ENCODE assay signal across 9 cellular contexts in genomic region chr16:29614691-29615314, GRCh38. TPM values are rescaled to one million over a fixed set of nuclear protein-coding genes. Genes with fewer than 3 reads are reported as not detected.
A peak's percentile ranks its signal among the peaks of the same experiment; 100 is the strongest.
DNase-seq lines count a peak whose midpoint lies in the region; ATAC-seq, FAIRE-seq and TF ChIP-seq lines count a peak whose summit lies in the region.
"Not testable (repeated sequence)": the region's sequence is repeated elsewhere in the genome, so short reads cannot be mapped to it uniquely, and the experiment has no call there.
"Had no signal": no experiment of that assay in that cellular context is flagged by ENCODE, and none has a peak within 500 bp of the region (broad histone marks: within the 10 kb centered on the region; RNA-seq: fewer than 3 reads in every experiment).

No MANE protein-coding gene starts in this region.

- H3K27me3 ChIP-seq in SJSA1 (replicated peaks); HepG2 (ENCODE audit: control insufficient read depth in 1 of 2, insufficient read depth in 2 of 2, low read length in 2 of 2); trophoblast cell (ENCODE audit: insufficient read depth, low read length); uterus: not testable (repeated sequence)

- intact Hi-C loops in HepG2 (cut with micrococcal nuclease; ENCODE audit: unreplicated experiment); uterus (cut with DNase I; ENCODE audit: low total_unique reads): not testable (repeated sequence)

- not testable (repeated sequence) for H4K20me1 ChIP-seq in HepG2 (ENCODE audit: insufficient read depth, low read length)

- peak; percentile 64 for FAIRE-seq in HepG2 (lab: Jason Lieb, UNC)

- BruUV-seq in HepG2 (replicated peaks; lab: Mats Ljungman, UMichigan) = not testable (repeated sequence)

- H3K9ac ChIP-seq in HepG2 (ENCODE audit: insufficient read depth, low read depth, low read length) = peak overlapping the region; percentile 48
- not testable (repeated sequence) for H3K9ac ChIP-seq in trophoblast cell (ENCODE audit: low read length)

- H4K8ac ChIP-seq in trophoblast cell (ENCODE audit: low read depth, low read length) = peak overlapping the region; percentile 26

- H4K91ac ChIP-seq in trophoblast cell (ENCODE audit: low read depth, low read length) = peak overlapping the region; percentile 55

- CTCF ChIA-PET in HepG2 (lab: Yijun Ruan, JAX; ENCODE audit: low intra/inter-chr PET ratio, low total read pairs) = not testable (repeated sequence)

- not testable (repeated sequence) for H3K9me3 ChIP-seq in SJSA1 (replicated peaks); HepG2 (ENCODE audit: low read length); trophoblast cell (ENCODE audit: insufficient read depth, low read depth, low read length); uterus

- TF ChIP-seq RAD21 in HepG2 (CRISPR knock-in tag; IDR thresholded peaks at IDR 0.05) = peak; percentile 37

- not testable (repeated sequence) for H3K36me3 ChIP-seq in SJSA1; HepG2 (replicated peaks in 1 of 2; ENCODE audit: control insufficient read depth in 1 of 2, insufficient read depth in 2 of 2, low read length in 2 of 2); trophoblast cell (ENCODE audit: control insufficient read depth in 1 of 2, insufficient read depth in 2 of 2, low read length in 2 of 2); uterus

- DNase-seq in ELF-1 (ENCODE audit: low read depth, low spot score) (peak; percentile 96), LoVo (ENCODE audit: low spot score) (peak; percentile 53), SJSA1 (ENCODE audit: low read depth in 1 of 2, low spot score in 2 of 2) (peak; percentile 87 to 93), astrocyte of the hippocampus (ENCODE audit: low read depth, low spot score) (peak; percentile 55), glomerular visceral epithelial cell (ENCODE audit: extremely low spot score) (peak; percentile 33), HepG2 (ENCODE audit: low spot score) (peak; percentile 97), trophoblast cell (peak; percentile 56 to 75), uterus (peak; percentile 45 to 55)

- H4K12ac ChIP-seq in trophoblast cell (ENCODE audit: low read depth, low read length) = not testable (repeated sequence)

- H2AFZ ChIP-seq in HepG2 (ENCODE audit: low read length); trophoblast cell (ENCODE audit: insufficient read depth, low read length, poor library complexity): not testable (repeated sequence)

- in situ Hi-C loops in HepG2 (cut with HindIII; ENCODE audit: extremely low pct_ligation_motif_present, low pct_unique_long_range_greater_than_20kb) = not testable (repeated sequence)

- peak overlapping the region; percentile 69 for H2BK5ac ChIP-seq in trophoblast cell (ENCODE audit: low read depth, low read length, poor library complexity)

- peak; percentile 91 for ATAC-seq in HepG2

- H3K4me2 ChIP-seq in HepG2 (ENCODE audit: low read depth, low read length) (peak overlapping the region; percentile 88), trophoblast cell (ENCODE audit: low read length) (peak overlapping the region; percentile 6)

- peak overlapping the region; percentile 11 for H3K14ac ChIP-seq in trophoblast cell (ENCODE audit: low read length)

- peak overlapping the region; percentile 40 for H2BK12ac ChIP-seq in trophoblast cell (ENCODE audit: low read length)

- peak; percentile 43; the same call in 1 of the 2 replicates for TF ChIP-seq CTCF in HepG2 (CRISPR knock-in tag; IDR thresholded peaks at IDR 0.05)
- not testable (repeated sequence) for TF ChIP-seq CTCF in uterus (IDR thresholded peaks at IDR 0.05)

- not testable (repeated sequence) for H3K18ac ChIP-seq in trophoblast cell (ENCODE audit: low read length)

- H3K27ac ChIP-seq in SJSA1 (peak overlapping the region; percentile 79), HepG2 (ENCODE audit: extremely low read length, insufficient read depth, low read length) (peak overlapping the region; percentile 74), trophoblast cell (ENCODE audit: low read depth, low read length) (peak overlapping the region; percentile 90), uterus (peak overlapping the region; percentile 37 to 49)

- TF ChIP-seq EP300 in HepG2 (IDR thresholded peaks at IDR 0.05; ENCODE audit: low read depth in 2 of 2, low read length in 2 of 2) (peak in 1 of 2 experiments; percentile 54; a peak in 3 of 4 replicates), HepG2 (CRISPR knock-in tag; IDR thresholded peaks at IDR 0.05; ENCODE audit: borderline replicate concordance) (peak; percentile 67; the same call in 1 of the 2 replicates)

- H2AK5ac ChIP-seq in trophoblast cell (ENCODE audit: low read length) = not testable (repeated sequence)

- POLR2A ChIA-PET in HepG2 (lab: Yijun Ruan, JAX) = interaction anchor here (1.7 to 2.1 kb wide), 2 partner anchors 11 to 64 kb away, joined by 5 read pairs; partner anchors contain the start of gene QPRT

- H3K4me1 ChIP-seq in SJSA1 (replicated peaks) (peaks cover 19% of the 10 kb centered on the region), HepG2 (ENCODE audit: insufficient read depth, low read length) (peaks cover 18% of the 10 kb centered on the region)
- H3K4me1 ChIP-seq in trophoblast cell (ENCODE audit: control insufficient read depth in 1 of 2, insufficient read depth in 2 of 2, low read length in 2 of 2); uterus: not testable (repeated sequence)

- peaks cover 14% of the 10 kb centered on the region for H3K79me1 ChIP-seq in trophoblast cell (ENCODE audit: low read length)

- H3K4ac ChIP-seq in trophoblast cell (ENCODE audit: low read depth, low read length) = not testable (repeated sequence)

- H2BK120ac ChIP-seq in trophoblast cell (ENCODE audit: insufficient read depth, low read length, poor library complexity) = peak overlapping the region; percentile 47

- not testable (repeated sequence) for H3K23ac ChIP-seq in trophoblast cell (ENCODE audit: low read length)

- not testable (repeated sequence) for H3K79me2 ChIP-seq in HepG2 (ENCODE audit: insufficient read depth, low read length); trophoblast cell (ENCODE audit: control insufficient read depth, insufficient read depth, low read length, poor library complexity)

- TF ChIP-seq POLR2A in HepG2 (IDR thresholded peaks at IDR 0.05; ENCODE audit: insufficient read depth in 1 of 2, low read depth in 2 of 2, low read length in 2 of 2) = peak; percentile 34 to 70; a peak in 3 of 4 replicates
- TF ChIP-seq POLR2A in uterus (IDR thresholded peaks at IDR 0.05) = not testable (repeated sequence)

- H3K4me3 ChIP-seq in SJSA1; trophoblast cell (ENCODE audit: low read depth, low read length); uterus: not testable (repeated sequence)
- H3K4me3 ChIP-seq in HepG2 (replicated peaks in 1 of 3; ENCODE audit: insufficient read depth in 1 of 3, low read depth in 2 of 3, low read length in 3 of 3) = peak overlapping the region in 2 of 3 experiments; percentile 46 to 65; a peak in 5 of 6 replicates

- WGBS in HepG2 (ENCODE audit: low lambda C conversion rate) = 0% methylated on average over 10 of the region's 22 CpGs
- WGBS in trophoblast cell (ENCODE audit: extremely low coverage, insufficient coverage, insufficient read length) = no CpG with 5 or more reads among the region's 22 CpGs

TF ChIP-seq in HepG2, 621 proteins besides CTCF, POLR2A, EP300 and RAD21 (continues in another document):
- peak; percentile 25; the same call in 1 of the 2 replicates for TF ChIP-seq ZBTB7A (CRISPR knock-in tag; IDR thresholded peaks at IDR 0.05)
- TF ChIP-seq THRA (CRISPR knock-in tag; IDR thresholded peaks at IDR 0.05; ENCODE audit: borderline replicate concordance) = peak; percentile 75; the same call in 1 of the 2 replicates
- peak; percentile 66 for TF ChIP-seq ELF3 (CRISPR knock-in tag; IDR thresholded peaks at IDR 0.05)
- peak; percentile 73 for TF ChIP-seq SALL1 (CRISPR knock-in tag; IDR thresholded peaks at IDR 0.05)

RNA-seq across cellular contexts. Expression of gene SPN, which starts 48.2 kb away (rescaled TPM):
- not detected in 2 replicates for total RNA-seq in SJSA1 (2014; rRNA removed; shearing (Covaris generic))
- total RNA-seq in HepG2 (2016; rRNA removed; fragmentation: Illumina TruSeq; extraction: Trizol) (0.22 and 0.38 TPM in 2 replicates), uterus (1 to 10 TPM in 1 of 4 donors, under 1 TPM in 2, not detected in 1; 0.26 to 2.4 (median 0.83) TPM)
- total RNA-seq in HepG2 (2016; cell fraction: cytosol; rRNA removed; fragmentation: Illumina TruSeq; extraction: Trizol; ENCODE audit: low read depth) = 0.10 TPM in 1 of 2 replicates, not detected in the other
- total RNA-seq in HepG2 (2016; cell fraction: insoluble cytoplasmic fraction; rRNA removed; fragmentation: Illumina TruSeq; extraction: Trizol) = 0.10 and 0.35 TPM in 2 replicates
- 0.06 TPM in 1 of 2 replicates, not detected in the other for total RNA-seq in HepG2 (2016; cell fraction: membrane; rRNA removed; fragmentation: Illumina TruSeq; extraction: Trizol)
- total RNA-seq in HepG2 (2016; cell fraction: nucleus; rRNA removed; fragmentation: Illumina TruSeq; extraction: Trizol) = 0.28 and 0.34 TPM in 2 replicates
- polyA plus RNA-seq in HepG2 (2011; rRNA removed) = 1.6 and 3.8 TPM in 2 replicates
- polyA plus RNA-seq in HepG2 (2011; cell fraction: cytosol; rRNA removed) = 0.94 and 1.1 TPM in 2 replicates
- polyA plus RNA-seq in HepG2 (2011; cell fraction: nucleus; rRNA removed) = 1.1 and 2.5 TPM in 2 replicates
- 2.4 and 2.5 TPM in 2 replicates for polyA plus RNA-seq in HepG2 (2012)
- 0.07 and 0.09 TPM in 2 replicates for polyA plus RNA-seq in HepG2 (2016; cell fraction: cytosol; fragmentation: Illumina TruSeq; extraction: Trizol; ENCODE audit: low read depth)
- 0.25 and 0.39 TPM in 2 replicates for polyA plus RNA-seq in HepG2 (2016; cell fraction: insoluble cytoplasmic fraction; fragmentation: Illumina TruSeq; extraction: Trizol; ENCODE audit: low read depth)
- 0.13 and 0.23 TPM in 2 replicates for polyA plus RNA-seq in HepG2 (2016; cell fraction: membrane; fragmentation: Illumina TruSeq; extraction: Trizol; ENCODE audit: low read depth)
- polyA plus RNA-seq in HepG2 (2016; cell fraction: nucleus; fragmentation: Illumina TruSeq; extraction: Trizol; ENCODE audit: insufficient read depth, low read depth) = 0.44 and 1.1 TPM in 2 replicates
- polyA minus RNA-seq in HepG2 (2011; rRNA and poly(A)+ RNA removed; ENCODE audit: low replicate concordance) = 1.7 and 5.3 TPM in 2 replicates
- 0.79 and 1.7 TPM in 2 replicates for polyA minus RNA-seq in HepG2 (2011; cell fraction: cytosol; rRNA and poly(A)+ RNA removed)
- polyA minus RNA-seq in HepG2 (2011; cell fraction: nucleus; rRNA and poly(A)+ RNA removed) = 0.52 and 1.4 TPM in 2 replicates
- 0.10 and 0.15 TPM in 2 replicates for polyA plus RNA-seq in trophoblast cell (2013)
- total RNA-seq: dermis microvascular lymphatic vessel endothelial cell had no signal

Comparison
In these comparisons a context has a peak if more than half of its experiments do, and no peak if none do; other contexts are left out.
1. DNase-seq: peak in every context shown above with its lines; median percentile 97 in HepG2; 96 in ELF-1; 90 in SJSA1; 66 in trophoblast cell; 55 in astrocyte of the hippocampus; 53 in LoVo; 50 in uterus; 33 in glomerular visceral epithelial cell.